ENCODE assay signal across 9 cellular contexts in genomic region chr13:75635101-75635620, GRCh38. TPM values are rescaled to one million over a fixed set of nuclear protein-coding genes. Genes with fewer than 3 reads are reported as not detected.
A peak's percentile ranks its signal among the peaks of the same experiment; 100 is the strongest.
DNase-seq lines count a peak whose midpoint lies in the region; ATAC-seq, FAIRE-seq and TF ChIP-seq lines count a peak whose summit lies in the region.
"Had no signal": no experiment of that assay in that cellular context is flagged by ENCODE, and none has a peak within 500 bp of the region (broad histone marks: within the 10 kb centered on the region; RNA-seq: fewer than 3 reads in every experiment).

No MANE protein-coding gene starts in this region.

- FAIRE-seq in H1 (lab: Jason Lieb, UNC): no peak
- FAIRE-seq: K562 had no signal

- H4K20me1 ChIP-seq in DOHH2 (ENCODE audit: control insufficient read depth, insufficient read depth, low read depth, low read length): no peaks in the 10 kb centered on the region
- H4K20me1 ChIP-seq in H1 (replicated peaks in 1 of 2; ENCODE audit: control insufficient read depth in 1 of 2, insufficient read depth in 2 of 2, low read length in 2 of 2): no peaks in the 10 kb centered on the region

- H3K79me2 ChIP-seq in DOHH2 (ENCODE audit: control insufficient read depth, low read length) (peaks cover 2% of the 10 kb centered on the region; the same call in 1 of the 2 replicates), H1 (ENCODE audit: control insufficient read depth in 1 of 2, insufficient read depth in 2 of 2, low read length in 2 of 2) (no peaks in the 10 kb centered on the region)

- no peak for TF ChIP-seq EP300 in H1 (IDR thresholded peaks at IDR 0.05; ENCODE audit: borderline replicate concordance in 1 of 2, low read depth in 2 of 2, low read length in 2 of 2)

- POLR2A ChIA-PET in H1 (lab: Charles Lee; ENCODE audit: partially characterized antibody): interaction anchor here (0.9 to 1.0 kb wide), 3 partner anchors 9 to 97 kb away, joined by 3 to 5 read pairs (median 3); partner anchors contain the start of gene COMMD6
- POLR2A ChIA-PET in naive thymus-derived CD8-positive, alpha-beta T cell (lab: Charles Lee): no interaction called here

- peak overlapping the region; percentile 38 for H3K4ac ChIP-seq in H1 (replicated peaks; ENCODE audit: insufficient read length, low read depth, low read length)

- H3K27ac ChIP-seq in DOHH2 (ENCODE audit: low read depth, low read length) (no peak overlapping the region), H1 (ENCODE audit: low read depth, low read length) (no peak overlapping the region)

- no peaks in the 10 kb centered on the region for H3K9me3 Mint-ChIP-seq in naive thymus-derived CD8-positive, alpha-beta T cell

- H3F3A ChIP-seq in DOHH2 (ENCODE audit: control insufficient read depth, insufficient read depth): peaks cover 9% of the 10 kb centered on the region

- DNase-seq in LHCN-M2 (ENCODE audit: low read depth): peak; percentile 21
- DNase-seq in H1 (ENCODE audit: low read depth in 1 of 2, low spot score in 2 of 2): no peak
- DNase-seq in naive thymus-derived CD8-positive, alpha-beta T cell: peak in 5 of 10 donors; percentile 9 to 24 (median 17)
- DNase-seq in NCI-H128 (lab: John Stamatoyannopoulos, UW; ENCODE audit: unreplicated experiment): no peak
- DNase-seq in DMS153 treated with DMSO at 0.1 percent for 48 hours (lab: John Stamatoyannopoulos, UW; ENCODE audit: unreplicated experiment): no peak

- CTCF ChIA-PET in H1 (lab: Charles Lee; ENCODE audit: partially characterized antibody): interaction anchor here (0.6 to 2.5 kb wide), 2 partner anchors 39 to 87 kb away, joined by 3 to 7 read pairs; no protein-coding TSS in a partner anchor

- H2BK5ac ChIP-seq in H1 (ENCODE audit: low read depth, low read length): no peak overlapping the region

- peak overlapping the region; percentile 94 for H2BK12ac ChIP-seq in H1 (ENCODE audit: low read depth, low read length)

- peak overlapping the region in 9 of 10 donors; percentile 38 to 91 (median 76) for H3K27ac Mint-ChIP-seq in naive thymus-derived CD8-positive, alpha-beta T cell

- H3K23me2 ChIP-seq in H1 (ENCODE audit: low read depth, low read length): peaks cover 16% of the 10 kb centered on the region; the same call in 1 of the 2 replicates

- peak overlapping the region; percentile 96; the same call in 1 of the 2 replicates for H4K8ac ChIP-seq in H1 (ENCODE audit: extremely low read depth, insufficient read depth, low read length)

- peak overlapping the region; percentile 64 to 89 (median 79) for H3K4me3 Mint-ChIP-seq in naive thymus-derived CD8-positive, alpha-beta T cell

- 0 out of 2 replicates have a peak overlapping the region, but pooled peaks have one; percentile 48 for H2BK20ac ChIP-seq in H1 (ENCODE audit: low read length)

- no peak for TF ChIP-seq RAD21 in H1 (IDR thresholded peaks at IDR 0.05 in 1 of 2, conservative IDR thresholded peaks at IDR 0.05 in 1 of 2; ENCODE audit: low read depth in 2 of 2, low read length in 2 of 2)

- peak overlapping the region; percentile 78 for H3K18ac ChIP-seq in H1 (ENCODE audit: extremely low read depth, low read length)

- H3K14ac ChIP-seq in H1 (ENCODE audit: insufficient read length): peak overlapping the region; percentile 12

- H3K79me1 ChIP-seq in H1 (ENCODE audit: low read depth, low read length): no peaks in the 10 kb centered on the region

- ATAC-seq in naive thymus-derived CD8-positive, alpha-beta T cell: no peak
- ATAC-seq in HG02678 (IDR thresholded peaks at IDR 0.05; ENCODE audit: unreplicated experiment) (no peak), GM18861 (IDR thresholded peaks at IDR 0.05; ENCODE audit: unreplicated experiment) (no peak)

- H4K91ac ChIP-seq in H1 (replicated peaks; ENCODE audit: insufficient read length, low read length): peak overlapping the region; percentile 22

- peak overlapping the region; percentile 81; the same call in 1 of the 2 replicates for H2BK15ac ChIP-seq in H1 (ENCODE audit: low read length)

- H3K9me3 ChIP-seq in DOHH2 (ENCODE audit: control insufficient read depth, insufficient read depth, low read length): no peaks in the 10 kb centered on the region
- H3K9me3 ChIP-seq in H1 (ENCODE audit: insufficient read depth in 2 of 2, low read depth in 1 of 2, low read length in 1 of 2): no peaks in the 10 kb centered on the region

- 20% methylated on average over 26 of the region's 26 CpGs; no CpG with 5 or more reads in 1 of the 2 experiments for WGBS in H1 (ENCODE audit: extremely low coverage in 1 of 2, insufficient coverage in 1 of 2, insufficient read length in 1 of 2, insufficient replicate concordance in 2 of 2, low coverage in 1 of 2, low lambda C conversion rate in 2 of 2, missing lambda C conversion rate in 1 of 2), 2 experiments

- no peak overlapping the region for H3K56ac ChIP-seq in H1 (replicated peaks; ENCODE audit: insufficient read length, low read depth, low read length)

- TF ChIP-seq CTCF in DOHH2 (IDR thresholded peaks at IDR 0.05; ENCODE audit: low read depth, low read length, poor library complexity, severe bottlenecking) (no peak), H1 (IDR thresholded peaks at IDR 0.05; ENCODE audit: control extremely low read depth in 1 of 3, insufficient read depth in 1 of 3, low read depth in 1 of 3, low read length in 3 of 3) (no peak)

- TF ChIP-seq POLR2A in H1 (IDR thresholded peaks at IDR 0.05; ENCODE audit: control extremely low read depth in 1 of 2, low read depth in 2 of 2, low read length in 2 of 2): no peak

- H3K9ac ChIP-seq in H1 (replicated peaks in 1 of 4; ENCODE audit: extremely low read depth in 1 of 4, low read depth in 3 of 4, low read length in 3 of 4): peak overlapping the region in 1 of 4 experiments; percentile 47; a peak in 2 of 7 replicates

- H3K4me1 ChIP-seq in DOHH2 (ENCODE audit: control insufficient read depth, low read length) (peaks cover 17% of the 10 kb centered on the region), H1 (replicated peaks in 1 of 4; ENCODE audit: control insufficient read depth in 3 of 4, insufficient read depth in 4 of 4, low read length in 3 of 4) (peaks cover 2 to 8% (median 4%) of the 10 kb centered on the region in 4 experiments; a peak in 6 of 7 replicates)

- H4K5ac ChIP-seq in H1 (ENCODE audit: insufficient read length, low read depth, low read length): no peak overlapping the region

- H3K27me3 ChIP-seq in DOHH2 (ENCODE audit: control insufficient read depth, low read length): peaks cover 5% of the 10 kb centered on the region; the same call in 1 of the 2 replicates
- peaks cover 4 to 30% (median 16%) of the 10 kb centered on the region in 4 experiments for H3K27me3 ChIP-seq in H1 (replicated peaks in 1 of 4; ENCODE audit: control insufficient read depth in 3 of 4, extremely low read depth in 1 of 4, insufficient read depth in 3 of 4, low read length in 3 of 4)

- H3K4me2 ChIP-seq in DOHH2 (ENCODE audit: low read length) (peak overlapping the region; percentile 84), H1 (ENCODE audit: insufficient read depth in 1 of 2, low read depth in 2 of 2, low read length in 2 of 2) (peak overlapping the region; percentile 84 to 88)

- no peaks in the 10 kb centered on the region for H3K9me2 ChIP-seq in DOHH2 (replicated peaks; ENCODE audit: control insufficient read depth, low read length)

- peaks cover 0 to 22% (median 6%) of the 10 kb centered on the region in 5 donors for H3K27me3 Mint-ChIP-seq in naive thymus-derived CD8-positive, alpha-beta T cell

- peak overlapping the region; percentile 90 for H2BK120ac ChIP-seq in H1 (replicated peaks; ENCODE audit: low read depth, low read length)

- H3K36me3 ChIP-seq in DOHH2 (ENCODE audit: control insufficient read depth, low read length): no peaks in the 10 kb centered on the region
- no peaks in the 10 kb centered on the region for H3K36me3 ChIP-seq in H1 (ENCODE audit: control insufficient read depth in 2 of 4, insufficient read depth in 4 of 4, low read length in 3 of 4)

- H3K4me1 Mint-ChIP-seq in naive thymus-derived CD8-positive, alpha-beta T cell: peaks cover 9 to 21% (median 17%) of the 10 kb centered on the region in 4 donors

- no peaks in the 10 kb centered on the region for H3K36me3 Mint-ChIP-seq in naive thymus-derived CD8-positive, alpha-beta T cell

- H3K23ac ChIP-seq in H1 (ENCODE audit: insufficient read length): no peak overlapping the region

- H2AFZ ChIP-seq in H1 (ENCODE audit: low read length): no peak overlapping the region

- peak overlapping the region; percentile 77 for H3K4me3 ChIP-seq in DOHH2 (ENCODE audit: low read length)
- H3K4me3 ChIP-seq in H1 (ENCODE audit: extremely low read depth in 1 of 4, insufficient read depth in 2 of 4, low read depth in 3 of 4, low read length in 4 of 4): peak overlapping the region; percentile 26 to 84 (median 45); a peak in 7 of 8 replicates

- no peak overlapping the region; the same call in 1 of the 2 replicates for H2AK5ac ChIP-seq in H1 (ENCODE audit: low read depth, low read length)

RNA-seq across cellular contexts. Expression of gene LMO7, which starts 1.0 kb away (rescaled TPM):
- 298 and 395 TPM in 2 replicates for total RNA-seq in LHCN-M2 (2014; rRNA removed)
- polyA plus RNA-seq in LHCN-M2 (2012): 412 TPM
- 24.3 and 28.3 TPM in 2 replicates for total RNA-seq in H1 (2021; fragmentation: NEBNext Ultra II Directional; extraction: Animal tissue kit (Norgen Biotek cat#: 25700))
- polyA plus RNA-seq in H1 (2011; rRNA removed): 8.1 and 11.3 TPM in 2 replicates
- 5.1 TPM for polyA plus RNA-seq in H1 (2011; cell fraction: cytosol; rRNA removed)
- 42.3 TPM for polyA plus RNA-seq in H1 (2011; cell fraction: nucleus; rRNA removed)
- 12.8 to 18.0 TPM (median 15.0 TPM) in 4 replicates for polyA plus RNA-seq in H1 (2012, experiment 1 of 2)
- polyA plus RNA-seq in H1 (2012, experiment 2 of 2): 1.6 TPM
- 43.1 TPM for polyA plus RNA-seq in H1 (2013, experiment 1 of 2)
- 50.3 TPM for polyA plus RNA-seq in H1 (2013, experiment 2 of 2)
- 6.0 and 12.3 TPM in 2 replicates for polyA minus RNA-seq in H1 (2011; rRNA and poly(A)+ RNA removed)
- 7.8 TPM for polyA minus RNA-seq in H1 (2011; cell fraction: cytosol; rRNA and poly(A)+ RNA removed)
- 32.8 TPM for polyA minus RNA-seq in H1 (2011; cell fraction: nucleus; rRNA and poly(A)+ RNA removed)
- total RNA-seq in naive thymus-derived CD8-positive, alpha-beta T cell: 10 to 100 TPM; 65.3 to 66.1 TPM
- 10 to 100 TPM; 23.0 to 35.8 (median 33.1) TPM for polyA plus RNA-seq in naive thymus-derived CD8-positive, alpha-beta T cell
